1 cellular context compared by ENCODE assay signal in the genomic region with DNA sequence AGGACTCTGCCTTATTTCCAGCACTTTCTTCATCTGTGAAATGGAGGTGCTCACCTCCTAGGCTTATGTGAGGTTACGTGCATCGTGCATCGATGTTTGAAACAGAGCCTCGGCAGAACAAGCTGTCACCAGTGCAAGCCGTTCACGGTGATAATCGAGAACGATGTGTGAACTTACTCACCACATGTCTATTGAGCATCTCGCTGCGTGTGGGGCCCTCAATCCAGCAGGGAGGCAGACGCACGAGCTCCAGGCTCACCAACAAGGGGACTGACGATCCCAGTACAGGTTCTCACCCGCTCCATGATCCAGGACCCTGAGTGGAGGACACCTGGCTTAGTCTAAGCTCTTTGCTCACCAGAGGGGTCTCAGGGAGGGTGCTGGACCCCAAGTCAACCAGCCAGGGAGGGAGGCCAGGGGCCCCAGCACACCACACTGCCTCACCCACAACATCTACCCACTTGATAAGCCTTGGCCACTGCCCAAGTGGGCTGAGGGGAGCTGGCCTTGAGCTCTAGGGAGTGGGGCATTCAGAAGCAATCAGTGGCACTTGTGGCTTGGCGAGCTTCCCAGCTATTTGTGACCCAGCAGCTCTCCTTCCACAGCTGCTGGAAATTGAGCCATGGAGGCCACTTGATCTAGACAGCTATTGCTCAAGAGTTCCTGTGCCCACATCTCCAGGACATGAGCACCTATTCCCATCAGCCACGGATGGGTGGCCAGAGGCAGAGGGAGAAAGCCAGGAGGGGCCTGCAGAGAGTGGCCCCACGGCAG.
A peak's percentile ranks its signal among the peaks of the same experiment; 100 is the strongest.
TF ChIP-seq lines count a peak whose summit lies in the region.

No MANE protein-coding gene starts in this region.

TF ChIP-seq in HEK293, 187 proteins besides CTCF, POLR2A, EP300 and RAD21 (continued from another document):
- TF ChIP-seq INSM2 (tag by site-specific recombination; IDR thresholded peaks at IDR 0.05) (no peak), ZBTB17 (tag by site-specific recombination; IDR thresholded peaks at IDR 0.05) (peak; percentile 81), ZIC2 (tag by site-specific recombination; IDR thresholded peaks at IDR 0.05) (peak; percentile 35; the same call in 1 of the 2 replicates), GLIS2 (tag by site-specific recombination; IDR thresholded peaks at IDR 0.05) (peak; percentile 48), ZBTB48 (tag by site-specific recombination; IDR thresholded peaks at IDR 0.05) (peak; percentile 67; the same call in 1 of the 2 replicates), ZNF600 (tag by site-specific recombination; IDR thresholded peaks at IDR 0.05) (0 out of 2 replicates have a peak, but pooled peaks have one; percentile 12), KLF1 (tag by site-specific recombination; IDR thresholded peaks at IDR 0.05) (no peak; the same call in 1 of the 2 replicates), GLIS1 (tag by site-specific recombination; IDR thresholded peaks at IDR 0.05) (peak; percentile 47), OSR2 (tag by site-specific recombination; IDR thresholded peaks at IDR 0.05) (peak; percentile 96)
- TF ChIP-seq, protein P1, sequence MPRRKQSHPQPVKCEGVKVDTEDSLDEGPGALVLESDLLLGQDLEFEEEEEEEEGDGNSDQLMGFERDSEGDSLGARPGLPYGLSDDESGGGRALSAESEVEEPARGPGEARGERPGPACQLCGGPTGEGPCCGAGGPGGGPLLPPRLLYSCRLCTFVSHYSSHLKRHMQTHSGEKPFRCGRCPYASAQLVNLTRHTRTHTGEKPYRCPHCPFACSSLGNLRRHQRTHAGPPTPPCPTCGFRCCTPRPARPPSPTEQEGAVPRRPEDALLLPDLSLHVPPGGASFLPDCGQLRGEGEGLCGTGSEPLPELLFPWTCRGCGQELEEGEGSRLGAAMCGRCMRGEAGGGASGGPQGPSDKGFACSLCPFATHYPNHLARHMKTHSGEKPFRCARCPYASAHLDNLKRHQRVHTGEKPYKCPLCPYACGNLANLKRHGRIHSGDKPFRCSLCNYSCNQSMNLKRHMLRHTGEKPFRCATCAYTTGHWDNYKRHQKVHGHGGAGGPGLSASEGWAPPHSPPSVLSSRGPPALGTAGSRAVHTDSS (tag by site-specific recombination; IDR thresholded peaks at IDR 0.05): no peak
